Comparison of ENCODE assay signal across 17 cellular contexts in genomic region chr18:70366670-70367069, GRCh38.
"Had no signal": no experiment of that assay in that cellular context is flagged by ENCODE, and none has a peak within 500 bp of the region (broad histone marks: within the 10 kb centered on the region; RNA-seq: fewer than 3 reads in every experiment).

No MANE protein-coding gene starts in this region.

- H3K27ac Mint-ChIP-seq: activated CD8-positive, alpha-beta T cell treated with anti-CD3 and anti-CD28 coated beads for 36 hours; naive B cell had no signal

- H3K9me3 ChIP-seq: lower lobe of right lung, transverse colon, vagina had no signal

- ATAC-seq: activated CD8-positive, alpha-beta T cell treated with anti-CD3 and anti-CD28 coated beads for 36 hours; activated T-cell treated with anti-CD3 and anti-CD28 coated beads, Interleukin-2, amount 50 U/mL, for 4 hours; esophagus mucosa; left colon; lower lobe of right lung had no signal

- H3K36me3 Mint-ChIP-seq: naive B cell had no signal

- H3K9me3 Mint-ChIP-seq: activated CD8-positive, alpha-beta T cell treated with anti-CD3 and anti-CD28 coated beads for 36 hours; activated T-cell treated with anti-CD3 and anti-CD28 coated beads, Interleukin-2, amount 50 U/mL, for 4 hours had no signal

- H3K27me3 ChIP-seq: cardiac muscle cell, transverse colon, vagina had no signal

- DNase-seq: activated CD8-positive, alpha-beta T cell treated with anti-CD3 and anti-CD28 coated beads for 36 hours; activated effector memory CD4-positive, alpha-beta T cell treated with Interleukin-2 at 50 U/mL for 16 hours; activated naive CD4-positive, alpha-beta T cell treated with anti-CD3 and anti-CD28 coated beads, Interleukin-2, amount 50 U/mL, for 16 hours; activated T-cell treated with anti-CD3 and anti-CD28 coated beads, Interleukin-2, amount 50 U/mL, for 4 hours; foreskin fibroblast; glutamatergic neuron; left colon; lower lobe of right lung; naive B cell; stimulated activated CD4-positive, alpha-beta T cell treated with anti-CD3 and anti-CD28 coated beads, Interleukin-15, amount 100 ng/mL, for 24 hours; stimulated activated CD4-positive, alpha-beta T cell treated with anti-CD3 and anti-CD28 coated beads, Interleukin-4, amount 100 ng/mL, for 24 hours; stimulated activated naive CD4-positive, alpha-beta T cell treated with Interleukin-2 at 50 U/mL for 16 hours; substantia nigra; transverse colon had no signal

- H3K4me1 Mint-ChIP-seq: naive B cell had no signal

- H3K4me3 ChIP-seq: cardiac muscle cell, lower lobe of right lung, transverse colon, vagina had no signal

- H3K4me1 ChIP-seq: lower lobe of right lung, vagina had no signal

- H3K4me3 Mint-ChIP-seq: activated CD8-positive, alpha-beta T cell treated with anti-CD3 and anti-CD28 coated beads for 36 hours; activated T-cell treated with anti-CD3 and anti-CD28 coated beads, Interleukin-2, amount 50 U/mL, for 4 hours; naive B cell had no signal

- H3K27ac ChIP-seq: cardiac muscle cell, lower lobe of right lung, transverse colon, vagina had no signal

- H3K36me3 ChIP-seq: cardiac muscle cell, lower lobe of right lung, transverse colon, vagina had no signal
